Comparison of ENCODE assay signal across 11 cellular contexts in the genomic region with DNA sequence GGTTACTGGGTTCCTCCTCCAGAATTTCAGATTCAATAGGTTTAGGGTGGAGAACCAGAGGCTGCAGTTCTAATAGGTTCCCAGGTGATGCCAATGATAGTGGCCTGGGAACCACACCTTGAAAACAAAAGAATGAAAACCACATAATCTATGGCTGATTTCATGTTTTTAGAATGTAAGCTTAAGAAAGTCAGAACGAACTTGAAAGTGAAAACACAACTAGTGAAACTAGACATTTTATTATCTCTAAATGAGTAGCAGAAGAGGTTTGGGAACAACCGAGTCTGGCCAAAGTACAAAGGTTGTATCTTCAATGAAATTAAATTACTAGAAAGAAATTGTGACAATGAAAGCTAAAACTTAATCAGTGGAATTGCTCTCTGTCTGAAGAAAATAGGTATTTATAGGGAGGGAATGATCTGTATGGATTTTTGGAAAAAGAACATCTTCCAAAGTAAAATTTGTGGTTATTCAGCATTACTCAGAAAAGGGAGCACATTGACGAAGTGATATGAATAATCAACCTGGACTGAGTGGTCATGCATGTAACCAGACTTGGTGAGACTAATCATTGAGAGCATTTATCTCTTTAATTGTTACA. TPM values are rescaled to one million over a fixed set of nuclear protein-coding genes. Genes with fewer than 3 reads are reported as not detected.
DNase-seq lines count a peak whose midpoint lies in the region; ATAC-seq and TF ChIP-seq lines count a peak whose summit lies in the region.
"Had no signal": no experiment of that assay in that cellular context is flagged by ENCODE, and none has a peak within 500 bp of the region (broad histone marks: within the 10 kb centered on the region; RNA-seq: fewer than 3 reads in every experiment).

No MANE protein-coding gene starts in this region.

- no peak overlapping the region for H3K4me3 Mint-ChIP-seq in activated CD8-positive, alpha-beta T cell treated with anti-CD3 and anti-CD28 coated beads for 36 hours
- no peak overlapping the region for H3K4me3 Mint-ChIP-seq in naive thymus-derived CD8-positive, alpha-beta T cell

- DNase-seq in GM13976 (ENCODE audit: low spot score) (peak; percentile 29), A172 (ENCODE audit: low spot score) (no peak), NCI-H446 treated with DMSO at 0.1 percent for 48 hours (lab: John Stamatoyannopoulos, UW) (no peak)
- peak; percentile 33 for DNase-seq in activated CD8-positive, alpha-beta T cell treated with anti-CD3 and anti-CD28 coated beads for 36 hours
- DNase-seq in activated CD8-positive, alpha-beta memory T cell treated with anti-CD3 and anti-CD28 coated beads, Interleukin-2, amount 50 U/mL, for 4 hours, result no peak
- DNase-seq in naive thymus-derived CD8-positive, alpha-beta T cell, result no peak
- DNase-seq: cerebellar nuclear complex; psoas muscle; stimulated activated CD8-positive, alpha-beta memory T cell treated with anti-CD3 and anti-CD28 coated beads, Interleukin-4, amount 100 ng/mL, for 48 hours had no signal

- H3K27ac Mint-ChIP-seq in activated CD8-positive, alpha-beta T cell treated with anti-CD3 and anti-CD28 coated beads for 36 hours, result peak overlapping the region; percentile 6
- H3K27ac Mint-ChIP-seq in naive thymus-derived CD8-positive, alpha-beta T cell, result peak overlapping the region in 1 of 10 donors; percentile 16

- no peaks in the 10 kb centered on the region for H3K36me3 Mint-ChIP-seq in activated CD8-positive, alpha-beta T cell treated with anti-CD3 and anti-CD28 coated beads for 36 hours (ENCODE audit: low read depth)
- no peaks in the 10 kb centered on the region for H3K36me3 Mint-ChIP-seq in naive thymus-derived CD8-positive, alpha-beta T cell

- CTCF ChIA-PET in activated CD8-positive, alpha-beta T cell treated with anti-CD3 and anti-CD28 coated beads for 36 hours (lab: Charles Lee), result interaction anchor here (1.1 to 1.4 kb wide), 3 partner anchors 12 to 25 kb away, joined by 3 to 9 read pairs (median 6); partner anchors contain the start of gene CEP120

- in situ Hi-C loops in GM13976 (cut with MboI; ENCODE audit: low sequenced_read_pairs, unreplicated experiment), result no loop called here

- H3K27me3 Mint-ChIP-seq in activated CD8-positive, alpha-beta T cell treated with anti-CD3 and anti-CD28 coated beads for 36 hours, result peaks cover 8% of the 10 kb centered on the region
- H3K27me3 Mint-ChIP-seq in naive thymus-derived CD8-positive, alpha-beta T cell, result peaks cover 0 to 7% (median 6%) of the 10 kb centered on the region in 5 donors

- no peaks in the 10 kb centered on the region for H3K9me3 Mint-ChIP-seq in activated CD8-positive, alpha-beta T cell treated with anti-CD3 and anti-CD28 coated beads for 36 hours
- H3K9me3 Mint-ChIP-seq in naive thymus-derived CD8-positive, alpha-beta T cell, result no peaks in the 10 kb centered on the region

- intact Hi-C loops in activated CD8-positive, alpha-beta T cell treated with anti-CD3 and anti-CD28 coated beads for 36 hours (cut with micrococcal nuclease), result loop anchor here (1.0 kb wide), 1 partner anchor 60 kb away; no protein-coding TSS in a partner anchor

- peak; percentile 79 for ATAC-seq in GM19328 (IDR thresholded peaks at IDR 0.05; ENCODE audit: unreplicated experiment)
- peak; percentile 92 for ATAC-seq in HG02938 (IDR thresholded peaks at IDR 0.05; ENCODE audit: unreplicated experiment)
- ATAC-seq in activated CD8-positive, alpha-beta T cell treated with anti-CD3 and anti-CD28 coated beads for 36 hours, result peak; percentile 86
- no peak for ATAC-seq in naive thymus-derived CD8-positive, alpha-beta T cell
- ATAC-seq: psoas muscle had no signal

- POLR2A ChIA-PET in activated CD8-positive, alpha-beta T cell treated with anti-CD3 and anti-CD28 coated beads for 36 hours (lab: Charles Lee), result interaction anchor here (0.7 to 1.2 kb wide), 5 partner anchors 10 to 70 kb away, joined by 3 to 12 read pairs (median 3); partner anchors contain the start of gene CEP120
- POLR2A ChIA-PET in naive thymus-derived CD8-positive, alpha-beta T cell (lab: Charles Lee), result no interaction called here

- TF ChIP-seq CTCF in GM13976 (IDR thresholded peaks at IDR 0.05; ENCODE audit: borderline replicate concordance, control extremely low read depth, extremely low read depth, insufficient read depth, missing control alignments), result no peak
- TF ChIP-seq CTCF in activated CD8-positive, alpha-beta T cell treated with anti-CD3 and anti-CD28 coated beads for 36 hours (IDR thresholded peaks at IDR 0.05), result no peak

- peaks cover 28% of the 10 kb centered on the region for H3K4me1 Mint-ChIP-seq in activated CD8-positive, alpha-beta T cell treated with anti-CD3 and anti-CD28 coated beads for 36 hours (ENCODE audit: low read depth)
- no peaks in the 10 kb centered on the region for H3K4me1 Mint-ChIP-seq in naive thymus-derived CD8-positive, alpha-beta T cell

RNA-seq across cellular contexts. Expression of gene CEP120, which starts 24.9 kb away (rescaled TPM):
- 10 to 100 TPM; 22.6 to 28.3 TPM for total RNA-seq in activated CD8-positive, alpha-beta T cell treated with anti-CD3 and anti-CD28 coated beads for 36 hours
- total RNA-seq in A172 (2014; rRNA removed; shearing (Covaris generic)), result 19.5 and 22.3 TPM in 2 replicates
- 10 to 100 TPM; 68.1 to 70.6 TPM for total RNA-seq in naive thymus-derived CD8-positive, alpha-beta T cell
- 10 to 100 TPM; 13.8 to 25.9 (median 22.7) TPM for polyA plus RNA-seq in naive thymus-derived CD8-positive, alpha-beta T cell

Comparison
In these comparisons a context has a peak if more than half of its experiments do, and no peak if none do; other contexts are left out.
1. DNase-seq: peak in GM13976 (single experiment) and activated CD8-positive, alpha-beta T cell treated with anti-CD3 and anti-CD28 coated beads for 36 hours (single experiment); none in A172 (single experiment), activated CD8-positive, alpha-beta memory T cell treated with anti-CD3 and anti-CD28 coated beads, Interleukin-2, amount 50 U/mL, for 4 hours (single experiment), naive thymus-derived CD8-positive, alpha-beta T cell (0 of 10) and NCI-H446 treated with DMSO at 0.1 percent for 48 hours (single experiment).
2. ATAC-seq: peak in GM19328 (single experiment), HG02938 (single experiment) and activated CD8-positive, alpha-beta T cell treated with anti-CD3 and anti-CD28 coated beads for 36 hours (single experiment); none in naive thymus-derived CD8-positive, alpha-beta T cell (0 of 2).